Comparison of ENCODE assay signal across 15 cellular contexts in genomic region chr15:22080227-22080626, GRCh38. TPM values are rescaled to one million over a fixed set of nuclear protein-coding genes. Genes with fewer than 3 reads are reported as not detected.
"Had no signal": no experiment of that assay in that cellular context is flagged by ENCODE, and none has a peak within 500 bp of the region (broad histone marks: within the 10 kb centered on the region; RNA-seq: fewer than 3 reads in every experiment).

A gene with protein sequence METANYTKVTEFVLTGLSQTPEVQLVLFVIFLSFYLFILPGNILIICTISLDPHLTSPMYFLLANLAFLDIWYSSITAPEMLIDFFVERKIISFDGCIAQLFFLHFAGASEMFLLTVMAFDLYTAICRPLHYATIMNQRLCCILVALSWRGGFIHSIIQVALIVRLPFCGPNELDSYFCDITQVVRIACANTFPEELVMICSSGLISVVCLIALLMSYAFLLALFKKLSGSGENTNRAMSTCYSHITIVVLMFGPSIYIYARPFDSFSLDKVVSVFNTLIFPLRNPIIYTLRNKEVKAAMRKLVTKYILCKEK (plus strand): TSS chr15:22080527. CDS start chr15:22080625, 98 bp downstream.

RNA-seq across cellular contexts. Expression of the gene that starts here (rescaled TPM):
- total RNA-seq: activated B cell treated with CpG ODN at 0.5 μM for 24 hours; activated CD4-positive, alpha-beta memory T cell treated with anti-CD3 and anti-CD28 coated beads for 36 hours; activated CD4-positive, alpha-beta memory T cell treated with anti-CD3 and anti-CD28 coated beads, Interleukin-2, amount 10 ng/mL, durations not matched to agents 7 days and 5 days; activated CD4-positive, alpha-beta T cell treated with anti-CD3 and anti-CD28 coated beads for 36 hours; activated CD4-positive, alpha-beta T cell treated with anti-CD3 and anti-CD28 coated beads, Interleukin-2, amount 10 ng/mL, durations not matched to agents 24 days and 14 days; activated CD4-positive, alpha-beta T cell treated with anti-CD3 and anti-CD28 coated beads, Interleukin-2, amount 10 ng/mL, durations not matched to agents 7 days and 5 days; activated CD8-positive, alpha-beta memory T cell treated with anti-CD3 and anti-CD28 coated beads for 36 hours; activated CD8-positive, alpha-beta memory T cell treated with anti-CD3 and anti-CD28 coated beads, Interleukin-2, amount 10 ng/mL, durations not matched to agents 7 days and 5 days; activated CD8-positive, alpha-beta T cell treated with anti-CD3 and anti-CD28 coated beads for 36 hours; activated CD8-positive, alpha-beta T cell treated with anti-CD3 and anti-CD28 coated beads, Interleukin-2, amount 10 ng/mL, durations not matched to agents 7 days and 5 days; T-cell; T-helper 1 cell treated with Interleukin-12 subunit alpha and Interleukin-12 subunit beta and Interleukin-4 antibody, amounts not matched to agents 30 ng/mL and 1 ng/mL, for 36 hours; T-helper 17 cell; T-helper 2 cell treated with Interferon-gamma antibody and Interleukin-4, amounts not matched to agents 100 ng/mL and 5 ng/mL, for 36 hours; WTC11 had no signal
